Comparison of ENCODE assay signal across 25 cellular contexts in genomic region chr3:158766364-158766763, GRCh38. TPM values are rescaled to one million over a fixed set of nuclear protein-coding genes. Genes with fewer than 3 reads are reported as not detected.
"Had no signal": no experiment of that assay in that cellular context is flagged by ENCODE, and none has a peak within 500 bp of the region (broad histone marks: within the 10 kb centered on the region; RNA-seq: fewer than 3 reads in every experiment).

No MANE protein-coding gene starts in this region.

- H3K27ac ChIP-seq: ascending aorta had no signal

- H3K9me3 Mint-ChIP-seq: activated naive CD4-positive, alpha-beta T cell treated with anti-CD3 and anti-CD28 coated beads, Interleukin-2, amount 50 U/mL, for 24 hours; activated naive CD8-positive, alpha-beta T cell treated with anti-CD3 and anti-CD28 coated beads, Interleukin-2, amount 50 U/mL, for 24 hours; activated T-cell treated with anti-CD3 and anti-CD28 coated beads, Interleukin-2, amount 50 U/mL, for 24 hours; activated T-helper 1 cell treated with anti-CD3 and anti-CD28 coated beads, Interleukin-12 subunit alpha, Interleukin-12 subunit beta, Interleukin-2, Interleukin-4 antibody, amounts not matched to agents 30 ng/mL and 10 ng/mL and 1 ng/mL, durations not matched to agents 14 hours and 24 hours and 36 hours; brain; T-helper 1 cell treated with Interleukin-12 subunit alpha and Interleukin-12 subunit beta and Interleukin-4 antibody, amounts not matched to agents 30 μg/mL and 1 μg/mL, for 36 hours had no signal

- H3K27me3 ChIP-seq: ascending aorta had no signal

- H3K27ac Mint-ChIP-seq: activated CD8-positive, alpha-beta memory T cell treated with anti-CD3 and anti-CD28 coated beads, Interleukin-2, amount 10 ng/mL, durations not matched to agents 7 days and 5 days; activated naive CD4-positive, alpha-beta T cell treated with anti-CD3 and anti-CD28 coated beads, Interleukin-2, amount 50 U/mL, for 24 hours; activated naive CD8-positive, alpha-beta T cell treated with anti-CD3 and anti-CD28 coated beads, Interleukin-2, amount 50 U/mL, for 24 hours; activated T-cell treated with anti-CD3 and anti-CD28 coated beads, Interleukin-2, amount 50 U/mL, for 24 hours; activated T-helper 1 cell treated with anti-CD3 and anti-CD28 coated beads, Interleukin-12 subunit alpha, Interleukin-12 subunit beta, Interleukin-2, Interleukin-4 antibody, amounts not matched to agents 30 ng/mL and 10 ng/mL and 1 ng/mL, durations not matched to agents 14 hours and 24 hours and 36 hours; T-helper 1 cell treated with Interleukin-12 subunit alpha and Interleukin-12 subunit beta and Interleukin-4 antibody, amounts not matched to agents 30 μg/mL and 1 μg/mL, for 36 hours had no signal

- H3K4me3 Mint-ChIP-seq: activated CD8-positive, alpha-beta memory T cell treated with anti-CD3 and anti-CD28 coated beads, Interleukin-2, amount 10 ng/mL, durations not matched to agents 7 days and 5 days; activated naive CD4-positive, alpha-beta T cell treated with anti-CD3 and anti-CD28 coated beads, Interleukin-2, amount 50 U/mL, for 24 hours; activated naive CD8-positive, alpha-beta T cell treated with anti-CD3 and anti-CD28 coated beads, Interleukin-2, amount 50 U/mL, for 24 hours; activated T-cell treated with anti-CD3 and anti-CD28 coated beads, Interleukin-2, amount 50 U/mL, for 24 hours; activated T-helper 1 cell treated with anti-CD3 and anti-CD28 coated beads, Interleukin-12 subunit alpha, Interleukin-12 subunit beta, Interleukin-2, Interleukin-4 antibody, amounts not matched to agents 30 ng/mL and 10 ng/mL and 1 ng/mL, durations not matched to agents 14 hours and 24 hours and 36 hours; brain; T-helper 1 cell treated with Interleukin-12 subunit alpha and Interleukin-12 subunit beta and Interleukin-4 antibody, amounts not matched to agents 30 μg/mL and 1 μg/mL, for 36 hours had no signal

- H3K36me3 Mint-ChIP-seq: activated CD8-positive, alpha-beta memory T cell treated with anti-CD3 and anti-CD28 coated beads, Interleukin-2, amount 10 ng/mL, durations not matched to agents 7 days and 5 days; activated naive CD4-positive, alpha-beta T cell treated with anti-CD3 and anti-CD28 coated beads, Interleukin-2, amount 50 U/mL, for 24 hours; brain had no signal

- DNase-seq: activated CD4-positive, alpha-beta T cell treated with anti-CD3 and anti-CD28 coated beads for 4 hours; activated CD4-positive, alpha-beta T cell treated with anti-CD3 and anti-CD28 coated beads, Interleukin-2, amount 50 U/mL, for 48 hours; activated CD8-positive, alpha-beta memory T cell treated with anti-CD3 and anti-CD28 coated beads, Interleukin-2, amount 10 ng/mL, durations not matched to agents 7 days and 5 days; activated effector memory CD4-positive, alpha-beta T cell treated with Interleukin-2 at 50 U/mL for 16 hours; activated naive CD4-positive, alpha-beta T cell; activated naive CD8-positive, alpha-beta T cell treated with anti-CD3 and anti-CD28 coated beads, Interleukin-2, amount 50 U/mL, for 24 hours; activated T-cell treated with anti-CD3 and anti-CD28 coated beads, Interleukin-2, amount 50 U/mL, for 24 hours; amniotic stem cell; KG1; NCI-H1105; NCI-H1436; NCI-H1694 treated with DMSO at 0.1 percent for 48 hours; NCI-H2029 treated with DMSO at 0.1 percent for 48 hours; NCI-H345; NCI-H510A treated with DMSO at 0.1 percent for 48 hours; NCI-H69; NK-92 treated with Interleukin-12 subunit alpha and Interleukin-12 subunit beta, amount 100 ng/mL, for 24 hours; OCI-M1; SHP77 treated with DMSO at 0.1 percent for 48 hours had no signal

- H3K36me3 ChIP-seq: ascending aorta had no signal

- H3K4me3 ChIP-seq: ascending aorta had no signal

- FAIRE-seq: RCC 7860 had no signal

- H3K27me3 Mint-ChIP-seq: activated CD8-positive, alpha-beta memory T cell treated with anti-CD3 and anti-CD28 coated beads, Interleukin-2, amount 10 ng/mL, durations not matched to agents 7 days and 5 days; activated naive CD4-positive, alpha-beta T cell treated with anti-CD3 and anti-CD28 coated beads, Interleukin-2, amount 50 U/mL, for 24 hours; activated naive CD8-positive, alpha-beta T cell treated with anti-CD3 and anti-CD28 coated beads, Interleukin-2, amount 50 U/mL, for 24 hours; activated T-cell treated with anti-CD3 and anti-CD28 coated beads, Interleukin-2, amount 50 U/mL, for 24 hours had no signal

- H3K4me1 Mint-ChIP-seq: activated CD8-positive, alpha-beta memory T cell treated with anti-CD3 and anti-CD28 coated beads, Interleukin-2, amount 10 ng/mL, durations not matched to agents 7 days and 5 days; activated naive CD4-positive, alpha-beta T cell treated with anti-CD3 and anti-CD28 coated beads, Interleukin-2, amount 50 U/mL, for 24 hours; activated naive CD8-positive, alpha-beta T cell treated with anti-CD3 and anti-CD28 coated beads, Interleukin-2, amount 50 U/mL, for 24 hours had no signal

- H3K9me3 ChIP-seq: ascending aorta had no signal

RNA-seq across cellular contexts. Expression of gene RARRES1, which starts 34.1 kb away (rescaled TPM):
- total RNA-seq: activated CD8-positive, alpha-beta memory T cell treated with anti-CD3 and anti-CD28 coated beads, Interleukin-2, amount 10 ng/mL, durations not matched to agents 7 days and 5 days; activated T-helper 1 cell treated with anti-CD3 and anti-CD28 coated beads, Interleukin-12 subunit alpha, Interleukin-12 subunit beta, Interleukin-2, Interleukin-4 antibody, amounts not matched to agents 30 ng/mL and 10 ng/mL and 1 ng/mL, durations not matched to agents 14 hours and 24 hours and 36 hours had no signal
